In genomic region chr6:167933847-167934246, GRCh38 we compare ENCODE assay signal across 1 cellular context.
TF ChIP-seq lines count a peak whose summit lies in the region.

No MANE protein-coding gene starts in this region.

TF ChIP-seq in WTC11, 78 proteins besides CTCF, POLR2A, EP300 and RAD21 (continued from another document):
- no peak for TF ChIP-seq ZNF532 (CRISPR knock-in tag; IDR thresholded peaks at IDR 0.05; ENCODE audit: borderline replicate concordance)
- TF ChIP-seq ZBTB21 (CRISPR knock-in tag; IDR thresholded peaks at IDR 0.05; ENCODE audit: borderline replicate concordance): no peak
- TF ChIP-seq, protein P1, sequence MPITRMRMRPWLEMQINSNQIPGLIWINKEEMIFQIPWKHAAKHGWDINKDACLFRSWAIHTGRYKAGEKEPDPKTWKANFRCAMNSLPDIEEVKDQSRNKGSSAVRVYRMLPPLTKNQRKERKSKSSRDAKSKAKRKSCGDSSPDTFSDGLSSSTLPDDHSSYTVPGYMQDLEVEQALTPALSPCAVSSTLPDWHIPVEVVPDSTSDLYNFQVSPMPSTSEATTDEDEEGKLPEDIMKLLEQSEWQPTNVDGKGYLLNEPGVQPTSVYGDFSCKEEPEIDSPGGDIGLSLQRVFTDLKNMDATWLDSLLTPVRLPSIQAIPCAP (CRISPR knock-in tag; IDR thresholded peaks at IDR 0.05): no peak
- TF ChIP-seq, protein P2, sequence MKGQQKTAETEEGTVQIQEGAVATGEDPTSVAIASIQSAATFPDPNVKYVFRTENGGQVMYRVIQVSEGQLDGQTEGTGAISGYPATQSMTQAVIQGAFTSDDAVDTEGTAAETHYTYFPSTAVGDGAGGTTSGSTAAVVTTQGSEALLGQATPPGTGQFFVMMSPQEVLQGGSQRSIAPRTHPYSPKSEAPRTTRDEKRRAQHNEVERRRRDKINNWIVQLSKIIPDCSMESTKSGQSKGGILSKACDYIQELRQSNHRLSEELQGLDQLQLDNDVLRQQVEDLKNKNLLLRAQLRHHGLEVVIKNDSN (CRISPR knock-in tag; IDR thresholded peaks at IDR 0.05): no peak
- no peak for TF ChIP-seq GRHL2 (CRISPR knock-in tag; IDR thresholded peaks at IDR 0.05; ENCODE audit: insufficient replicate concordance, severe bottlenecking)
- TF ChIP-seq SP1 (CRISPR knock-in tag; conservative IDR thresholded peaks at IDR 0.05): no peak
- TF ChIP-seq SMAD4 (CRISPR knock-in tag; IDR thresholded peaks at IDR 0.05): no peak
